ENCODE assay signal across 13 cellular contexts in genomic region chr1:151958959-151959358, GRCh38.
"Had no signal": no experiment of that assay in that cellular context is flagged by ENCODE, and none has a peak within 500 bp of the region (broad histone marks: within the 10 kb centered on the region; RNA-seq: fewer than 3 reads in every experiment).

No MANE protein-coding gene starts in this region.

- DNase-seq: activated B cell treated with CpG ODN at 0.5 μM for 24 hours; activated CD4-positive, alpha-beta T cell treated with anti-CD3 and anti-CD28 coated beads, Interleukin-2, amount 50 U/mL, for 1 hour; activated naive CD4-positive, alpha-beta T cell treated with anti-CD3 and anti-CD28 coated beads, Interleukin-2, amount 50 U/mL, for 16 hours; adrenal gland; foreskin fibroblast; glutamatergic neuron; immature natural killer cell; left cardiac atrium; lower lobe of right lung; ovary; sigmoid colon; stimulated activated CD4-positive, alpha-beta T cell treated with anti-CD3 and anti-CD28 coated beads, Interleukin-15, amount 100 ng/mL, for 24 hours; stimulated activated CD4-positive, alpha-beta T cell treated with anti-CD3 and anti-CD28 coated beads, Interleukin-4, amount 100 ng/mL, for 4 hours had no signal

- ATAC-seq: left cardiac atrium had no signal
